12 cellular contexts compared by ENCODE assay signal in the genomic region with DNA sequence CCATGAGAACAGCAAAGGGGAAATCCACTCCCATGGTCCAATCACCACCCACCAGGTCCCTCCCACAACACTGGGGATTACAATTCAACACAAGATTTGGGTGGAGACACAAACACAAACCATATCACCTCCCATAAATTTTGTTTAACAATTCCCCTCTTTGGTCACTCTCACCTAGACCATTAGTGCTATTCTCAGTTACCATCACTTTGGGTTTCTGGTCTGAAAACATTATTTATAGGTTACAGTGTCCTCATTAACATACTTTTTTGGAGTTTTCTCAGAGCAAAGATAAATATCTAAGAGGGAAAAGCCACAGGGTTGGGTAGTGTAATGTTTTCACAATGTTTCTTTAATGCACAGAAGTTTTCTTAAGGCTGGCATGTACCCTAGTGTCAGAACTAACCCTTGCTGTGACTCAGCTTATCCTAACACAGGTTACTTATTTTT.
"Had no signal": no experiment of that assay in that cellular context is flagged by ENCODE, and none has a peak within 500 bp of the region (broad histone marks: within the 10 kb centered on the region; RNA-seq: fewer than 3 reads in every experiment).

No MANE protein-coding gene starts in this region.

- H3K4me3 ChIP-seq: testis, upper lobe of right lung had no signal

- DNase-seq: activated naive CD4-positive, alpha-beta T cell treated with anti-CD3 and anti-CD28 coated beads, Interleukin-2, amount 10 ng/mL, durations not matched to agents 7 days and 5 days; activated T-cell treated with anti-CD3 and anti-CD28 coated beads, Interleukin-2, amount 50 U/mL, for 24 hours; foreskin melanocyte; nephron progenitor cell; occipital lobe; right cardiac atrium; small intestine; stimulated activated naive CD8-positive, alpha-beta T cell treated with anti-CD3 and anti-CD28 coated beads, Interleukin-15, Interleukin-2, amounts not matched to agents 100 U/mL and 50 U/mL, for 24 hours; testis; upper lobe of right lung had no signal

- H3K27ac ChIP-seq: epithelial cell of prostate, testis, upper lobe of right lung had no signal

- H3K27me3 ChIP-seq: testis, upper lobe of right lung had no signal

- H3K36me3 ChIP-seq: upper lobe of right lung had no signal

- ATAC-seq: activated CD4-positive, CD25-positive, alpha-beta regulatory T cell treated with anti-CD3 and anti-CD28 coated beads, Interleukin-2, amount 50 U/mL, for 24 hours; right cardiac atrium; stimulated activated naive CD8-positive, alpha-beta T cell treated with anti-CD3 and anti-CD28 coated beads, Interleukin-15, Interleukin-2, amounts not matched to agents 100 U/mL and 50 U/mL, for 24 hours; upper lobe of right lung had no signal

- H3K9me3 ChIP-seq: testis, upper lobe of right lung had no signal

- H3K4me1 ChIP-seq: testis, upper lobe of right lung had no signal
